ENCODE assay signal across 18 cellular contexts in genomic region chr4:151716324-151716723, GRCh38.
"Had no signal": no experiment of that assay in that cellular context is flagged by ENCODE, and none has a peak within 500 bp of the region (broad histone marks: within the 10 kb centered on the region; RNA-seq: fewer than 3 reads in every experiment).

No MANE protein-coding gene starts in this region.

- H3K9me3 Mint-ChIP-seq: memory B cell; natural killer cell; stimulated activated naive CD8-positive, alpha-beta T cell treated with anti-CD3 and anti-CD28 coated beads, Interleukin-15, amount 100 ng/mL, for 72 hours had no signal

- H3K36me3 Mint-ChIP-seq: natural killer cell had no signal

- H3K4me1 Mint-ChIP-seq: memory B cell; natural killer cell; stimulated activated naive CD8-positive, alpha-beta T cell treated with anti-CD3 and anti-CD28 coated beads, Interleukin-15, amount 100 ng/mL, for 72 hours had no signal

- H3K27me3 ChIP-seq: esophagus squamous epithelium, pancreas, right lobe of liver, tibial nerve, upper lobe of left lung had no signal

- H3K4me1 ChIP-seq: pancreas, right lobe of liver, upper lobe of left lung had no signal

- H3K36me3 ChIP-seq: pancreas had no signal

- ATAC-seq: left lobe of liver; natural killer cell; pancreas; right lobe of liver; stimulated activated naive CD8-positive, alpha-beta T cell treated with anti-CD3 and anti-CD28 coated beads, Interleukin-15, amount 100 ng/mL, for 72 hours had no signal

- DNase-seq: effector memory CD4-positive, alpha-beta T cell; esophagus squamous epithelium; foreskin melanocyte; natural killer cell; occipital lobe; pancreas; right lobe of liver; small intestine; stimulated activated CD4-positive, alpha-beta T cell treated with anti-CD3 and anti-CD28 coated beads, Interleukin-15, amount 100 ng/mL, for 24 hours; stimulated activated CD4-positive, alpha-beta T cell treated with anti-CD3 and anti-CD28 coated beads, Interleukin-2, amount 100 ng/mL, for 48 hours; stimulated activated naive CD4-positive, alpha-beta T cell; stimulated activated naive CD8-positive, alpha-beta T cell treated with anti-CD3 and anti-CD28 coated beads, Interleukin-15, amount 100 ng/mL, for 72 hours; upper lobe of left lung had no signal

- H3K27me3 Mint-ChIP-seq: memory B cell; stimulated activated naive CD8-positive, alpha-beta T cell treated with anti-CD3 and anti-CD28 coated beads, Interleukin-15, amount 100 ng/mL, for 72 hours had no signal

- H3K27ac ChIP-seq: esophagus squamous epithelium, pancreas, right lobe of liver, thoracic aorta, upper lobe of left lung had no signal

- H3K9me3 ChIP-seq: esophagus squamous epithelium, pancreas, right lobe of liver, thoracic aorta, tibial nerve, upper lobe of left lung had no signal

- H3K27ac Mint-ChIP-seq: memory B cell; natural killer cell; stimulated activated naive CD8-positive, alpha-beta T cell treated with anti-CD3 and anti-CD28 coated beads, Interleukin-15, amount 100 ng/mL, for 72 hours had no signal

- H3K4me3 ChIP-seq: esophagus squamous epithelium, lung, pancreas, right lobe of liver, thoracic aorta, tibial nerve, upper lobe of left lung had no signal

- H3K4me3 Mint-ChIP-seq: memory B cell; natural killer cell; stimulated activated naive CD8-positive, alpha-beta T cell treated with anti-CD3 and anti-CD28 coated beads, Interleukin-15, amount 100 ng/mL, for 72 hours had no signal
